In the genomic region with DNA sequence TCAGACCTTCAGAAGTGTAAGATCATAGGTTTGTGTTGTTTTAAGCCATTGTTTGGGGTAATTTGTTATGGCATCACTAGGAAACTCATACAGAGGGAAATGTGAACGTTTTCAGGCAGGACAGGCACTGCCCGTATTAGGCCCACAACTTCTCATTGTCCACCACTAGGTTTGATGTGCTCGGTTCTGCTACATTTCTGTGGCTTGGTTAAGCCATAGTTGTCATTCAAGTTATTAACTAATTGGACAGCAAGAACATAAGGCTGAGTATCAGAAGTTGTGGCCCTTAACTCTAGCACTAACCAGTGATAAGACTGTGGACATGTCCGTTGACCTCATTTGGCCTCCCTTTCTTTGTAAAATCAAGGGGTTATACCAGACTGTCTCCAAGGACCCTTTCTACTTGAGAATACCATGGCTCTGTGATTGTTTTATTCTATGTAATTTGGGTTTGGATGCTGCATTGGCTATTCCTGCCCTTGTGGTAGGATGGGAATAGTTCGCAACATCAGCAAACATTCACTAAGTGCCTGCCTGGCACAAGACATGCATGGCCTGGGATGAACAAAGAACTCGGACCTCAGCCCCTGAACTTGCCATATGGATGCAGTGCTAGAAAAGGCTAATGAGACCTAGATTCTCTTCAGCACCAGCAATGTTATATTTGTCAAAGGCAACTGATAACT, we compare ENCODE assay signal across 35 cellular contexts.
"Had no signal": no experiment of that assay in that cellular context is flagged by ENCODE, and none has a peak within 500 bp of the region (broad histone marks: within the 10 kb centered on the region; RNA-seq: fewer than 3 reads in every experiment).

No MANE protein-coding gene starts in this region.

- DNase-seq: Karpas-422, Kasumi-1, MG63, MM.1S, MV-4-11, NCI-H1048, NCI-H1092, NCI-H1092 treated with DMSO at 0.1 percent for 48 hours, NCI-H1105, NCI-H1105 treated with DMSO at 0.1 percent for 48 hours, NCI-H1417, NCI-H1417 treated with DMSO at 0.1 percent for 48 hours, NCI-H1436, NCI-H1436 treated with DMSO at 0.1 percent for 48 hours, NCI-H146, NCI-H1694, NCI-H1694 treated with DMSO at 0.1 percent for 48 hours, NCI-H187, NCI-H187 treated with DMSO at 0.1 percent for 48 hours, NCI-H1930, NCI-H2029, NCI-H2029 treated with DMSO at 0.1 percent for 48 hours, NCI-H2081, NCI-H2081 treated with DMSO at 0.1 percent for 48 hours, NCI-H2107, NCI-H2171, NCI-H2171 treated with DMSO at 0.1 percent for 48 hours, NCI-H2227 treated with DMSO at 0.1 percent for 48 hours, NCI-H226, NCI-H345, NCI-H446, NCI-H446 treated with DMSO at 0.1 percent for 48 hours, NCI-H510A, NCI-H510A treated with DMSO at 0.1 percent for 48 hours, NCI-H524 had no signal

- H3K4me3 ChIP-seq: MG63 had no signal

- H3K36me3 ChIP-seq: MG63 had no signal

- H3K27me3 ChIP-seq: MG63 had no signal

- H3K9me3 ChIP-seq: MG63 had no signal
